20 cellular contexts compared by ENCODE assay signal in genomic region chr6:163162874-163163213, GRCh38.
DNase-seq lines count a peak whose midpoint lies in the region; ATAC-seq and TF ChIP-seq lines count a peak whose summit lies in the region.
"Had no signal": no experiment of that assay in that cellular context is flagged by ENCODE, and none has a peak within 500 bp of the region (broad histone marks: within the 10 kb centered on the region; RNA-seq: fewer than 3 reads in every experiment).

No MANE protein-coding gene starts in this region.

- H3K27me3 Mint-ChIP-seq in WTC11 (ENCODE audit: low read depth) (no peaks in the 10 kb centered on the region), neural progenitor cell (ENCODE audit: insufficient read depth, low read depth) (no peaks in the 10 kb centered on the region)
- H3K27me3 Mint-ChIP-seq in naive thymus-derived CD4-positive, alpha-beta T cell, result peaks cover 0 to 22% (median 2%) of the 10 kb centered on the region in 5 donors
- H3K27me3 Mint-ChIP-seq: CD4-positive, CD25-positive, alpha-beta regulatory T cell had no signal

- H3K79me2 ChIP-seq in neural progenitor cell (ENCODE audit: low read depth) (no peaks in the 10 kb centered on the region), smooth muscle cell (ENCODE audit: low read depth) (no peaks in the 10 kb centered on the region)

- TF ChIP-seq CTCF in WTC11 (IDR thresholded peaks at IDR 0.05) (no peak), esophagus muscularis mucosa (IDR thresholded peaks at IDR 0.05) (no peak), neural progenitor cell (IDR thresholded peaks at IDR 0.05) (no peak), smooth muscle cell (IDR thresholded peaks at IDR 0.05; ENCODE audit: borderline replicate concordance, insufficient read depth, poor library complexity, severe bottlenecking) (no peak)

- H3K9me3 Mint-ChIP-seq in WTC11, result 0 out of 2 replicates have a peak, but pooled peaks cover 3% of the 10 kb centered on the region
- H3K9me3 Mint-ChIP-seq in neural progenitor cell, result peaks cover 8% of the 10 kb centered on the region
- H3K9me3 Mint-ChIP-seq in naive thymus-derived CD4-positive, alpha-beta T cell, result no peaks in the 10 kb centered on the region

- CTCF ChIA-PET in WTC11 (lab: Charles Lee), result no interaction called here
- CTCF ChIA-PET in naive thymus-derived CD4-positive, alpha-beta T cell (lab: Charles Lee), result interaction anchor here (1.3 kb wide), 1 partner anchor 8 kb away, joined by 5 read pairs; no protein-coding TSS in a partner anchor

- no peaks in the 10 kb centered on the region for H3F3A ChIP-seq in neural progenitor cell (ENCODE audit: low read depth)
- H3F3A ChIP-seq in smooth muscle cell (ENCODE audit: low read depth), result no peaks in the 10 kb centered on the region

- H4K20me1 ChIP-seq in neural progenitor cell (ENCODE audit: low read depth) (no peaks in the 10 kb centered on the region), smooth muscle cell (ENCODE audit: low read depth) (no peaks in the 10 kb centered on the region)

- no peaks in the 10 kb centered on the region for H3K36me3 ChIP-seq in esophagus muscularis mucosa
- no peaks in the 10 kb centered on the region for H3K36me3 ChIP-seq in neural progenitor cell
- H3K36me3 ChIP-seq in naive thymus-derived CD4-positive, alpha-beta T cell (ENCODE audit: control insufficient read depth in 2 of 3, insufficient read depth in 3 of 3, low read length in 3 of 3), result no peaks in the 10 kb centered on the region
- no peaks in the 10 kb centered on the region for H3K36me3 ChIP-seq in smooth muscle cell (ENCODE audit: low read depth)

- no peak for TF ChIP-seq EP300 in esophagus muscularis mucosa (IDR thresholded peaks at IDR 0.05)

- ATAC-seq in WTC11, result peak; percentile 38; the same call in 1 of the 2 replicates
- ATAC-seq in naive thymus-derived CD4-positive, alpha-beta T cell, result no peak
- ATAC-seq: GM12878 had no signal

- H3K27ac ChIP-seq in esophagus muscularis mucosa (replicated peaks in 1 of 4), result no peak overlapping the region
- no peak overlapping the region for H3K27ac ChIP-seq in neural progenitor cell
- H3K27ac ChIP-seq in naive thymus-derived CD4-positive, alpha-beta T cell (ENCODE audit: low read depth, low read length), result no peak overlapping the region
- no peak overlapping the region for H3K27ac ChIP-seq in smooth muscle cell (ENCODE audit: low read depth)
- H3K27ac ChIP-seq: HL-60 had no signal

- 75% methylated on average over 6 of the region's 6 CpGs for WGBS in esophagus muscularis mucosa
- 90% methylated on average over 6 of the region's 6 CpGs for WGBS in smooth muscle cell (ENCODE audit: low lambda C conversion rate)

- H3K4me1 Mint-ChIP-seq in WTC11, result no peaks in the 10 kb centered on the region
- H3K4me1 Mint-ChIP-seq in neural progenitor cell, result no peaks in the 10 kb centered on the region
- no peaks in the 10 kb centered on the region for H3K4me1 Mint-ChIP-seq in naive thymus-derived CD4-positive, alpha-beta T cell
- H3K4me1 Mint-ChIP-seq: CD4-positive, CD25-positive, alpha-beta regulatory T cell had no signal

- H3K36me3 Mint-ChIP-seq in WTC11, result no peaks in the 10 kb centered on the region
- no peaks in the 10 kb centered on the region for H3K36me3 Mint-ChIP-seq in neural progenitor cell
- no peaks in the 10 kb centered on the region for H3K36me3 Mint-ChIP-seq in naive thymus-derived CD4-positive, alpha-beta T cell
- H3K36me3 Mint-ChIP-seq: CD4-positive, CD25-positive, alpha-beta regulatory T cell had no signal

- H3K4me2 ChIP-seq in neural progenitor cell (no peak overlapping the region), smooth muscle cell (no peak overlapping the region)

- H3K4me3 ChIP-seq in esophagus muscularis mucosa (no peak overlapping the region), neural progenitor cell (no peak overlapping the region), smooth muscle cell (no peak overlapping the region)
- H3K4me3 ChIP-seq in naive thymus-derived CD4-positive, alpha-beta T cell (ENCODE audit: low read length), result no peak overlapping the region
- H3K4me3 ChIP-seq: GM12878 had no signal

- H2AFZ ChIP-seq in neural progenitor cell (replicated peaks) (peak overlapping the region; percentile 50), smooth muscle cell (ENCODE audit: low read depth) (no peak overlapping the region)

- TF ChIP-seq POLR2A in esophagus muscularis mucosa (IDR thresholded peaks at IDR 0.05; ENCODE audit: low read depth), result no peak

- no peak for DNase-seq in WTC11 (ENCODE audit: low spot score)
- DNase-seq in esophagus muscularis mucosa (ENCODE audit: extremely low spot score), result peak; percentile 31
- DNase-seq in neural progenitor cell (ENCODE audit: low spot score), result no peak
- DNase-seq in naive thymus-derived CD4-positive, alpha-beta T cell, result no peak
- no peak for DNase-seq in glomerular visceral epithelial cell (ENCODE audit: extremely low spot score)
- no peak for DNase-seq in smooth muscle cell (lab: John Stamatoyannopoulos, UW; ENCODE audit: unreplicated experiment)
- DNase-seq in COLO829 (ENCODE audit: low spot score), result no peak
- DNase-seq: CD4-positive, CD25-positive, alpha-beta regulatory T cell; COR-L47; DMS79 treated with DMSO at 0.1 percent for 48 hours; HCEC 1CT; KBM-7; NCI-H1105 treated with DMSO at 0.1 percent for 48 hours; NCI-H2029 treated with DMSO at 0.1 percent for 48 hours; NCI-H226; NCI-H510A treated with DMSO at 0.1 percent for 48 hours; NCI-H82; Right ventricle myocardium superior had no signal

- no peaks in the 10 kb centered on the region for H3K4me1 ChIP-seq in esophagus muscularis mucosa
- no peaks in the 10 kb centered on the region for H3K4me1 ChIP-seq in neural progenitor cell
- H3K4me1 ChIP-seq in naive thymus-derived CD4-positive, alpha-beta T cell (ENCODE audit: control insufficient read depth in 2 of 2, insufficient read depth in 2 of 2, low read length in 2 of 2), result no peaks in the 10 kb centered on the region
- H3K4me1 ChIP-seq in smooth muscle cell (ENCODE audit: low read depth), result no peaks in the 10 kb centered on the region

- H3K9me3 ChIP-seq in esophagus muscularis mucosa (no peaks in the 10 kb centered on the region), neural progenitor cell (ENCODE audit: low read depth) (no peaks in the 10 kb centered on the region), smooth muscle cell (replicated peaks; ENCODE audit: low read depth) (no peaks in the 10 kb centered on the region)
- H3K9me3 ChIP-seq in naive thymus-derived CD4-positive, alpha-beta T cell (ENCODE audit: control insufficient read depth in 2 of 3, low read length in 3 of 3), result no peaks in the 10 kb centered on the region

- H3K9ac ChIP-seq in neural progenitor cell (no peak overlapping the region), smooth muscle cell (ENCODE audit: low read depth) (no peak overlapping the region)

- POLR2A ChIA-PET in WTC11 (lab: Charles Lee), result no interaction called here
- POLR2A ChIA-PET in naive thymus-derived CD4-positive, alpha-beta T cell (lab: Charles Lee), result no interaction called here

- H3K27ac Mint-ChIP-seq in WTC11 (no peak overlapping the region), neural progenitor cell (no peak overlapping the region)
- H3K27ac Mint-ChIP-seq in naive thymus-derived CD4-positive, alpha-beta T cell, result no peak overlapping the region
- H3K27ac Mint-ChIP-seq: CD4-positive, CD25-positive, alpha-beta regulatory T cell had no signal

- no peaks in the 10 kb centered on the region for H3K27me3 ChIP-seq in esophagus muscularis mucosa
- H3K27me3 ChIP-seq in neural progenitor cell, result no peaks in the 10 kb centered on the region
- H3K27me3 ChIP-seq in naive thymus-derived CD4-positive, alpha-beta T cell (ENCODE audit: control insufficient read depth in 2 of 2, insufficient read depth in 2 of 2, low read length in 2 of 2), result no peaks in the 10 kb centered on the region
- no peaks in the 10 kb centered on the region for H3K27me3 ChIP-seq in smooth muscle cell (ENCODE audit: low read depth)

- no peak overlapping the region for H3K4me3 Mint-ChIP-seq in WTC11
- no peak overlapping the region for H3K4me3 Mint-ChIP-seq in neural progenitor cell
- no peak overlapping the region for H3K4me3 Mint-ChIP-seq in naive thymus-derived CD4-positive, alpha-beta T cell
- H3K4me3 Mint-ChIP-seq: CD4-positive, CD25-positive, alpha-beta regulatory T cell had no signal

- intact Hi-C loops in esophagus muscularis mucosa (cut with DNase I), result no loop called here
- intact Hi-C loops in naive thymus-derived CD4-positive, alpha-beta T cell (cut with micrococcal nuclease), result no loop called here

TF ChIP-seq in WTC11, 78 proteins besides CTCF, POLR2A, EP300 and RAD21:
- no peak for TF ChIP-seq OVOL2 (CRISPR knock-in tag; IDR thresholded peaks at IDR 0.05; ENCODE audit: borderline replicate concordance)
- TF ChIP-seq ZMAT4 (CRISPR knock-in tag; IDR thresholded peaks at IDR 0.05), result no peak
- TF ChIP-seq CBFB (CRISPR knock-in tag; IDR thresholded peaks at IDR 0.05; ENCODE audit: low read depth), result no peak
- TF ChIP-seq GABPB1 (CRISPR knock-in tag; IDR thresholded peaks at IDR 0.05), result no peak
- no peak for TF ChIP-seq GTF2I (CRISPR knock-in tag; conservative IDR thresholded peaks at IDR 0.05)
- TF ChIP-seq NFYB (CRISPR knock-in tag; conservative IDR thresholded peaks at IDR 0.05; ENCODE audit: low read depth), result no peak
